ENCODE assay signal across 8 cellular contexts in genomic region chr14:29926701-29927595, GRCh38. TPM values are rescaled to one million over a fixed set of nuclear protein-coding genes. Genes with fewer than 3 reads are reported as not detected.
DNase-seq lines count a peak whose midpoint lies in the region; ATAC-seq and TF ChIP-seq lines count a peak whose summit lies in the region.

No MANE protein-coding gene starts in this region.

- H3K4me3 ChIP-seq in astrocyte of the spinal cord (ENCODE audit: low read depth, low read length) (peak overlapping the region; percentile 87), hepatocyte (peak overlapping the region; percentile 88)

- 1% methylated on average over 72 of the region's 82 CpGs for WGBS in hepatocyte (ENCODE audit: low lambda C conversion rate, missing lambda C conversion rate)

- H3K79me2 ChIP-seq in hepatocyte: peaks cover 43% of the 10 kb centered on the region

- no peaks in the 10 kb centered on the region for H3K9me3 ChIP-seq in hepatocyte (ENCODE audit: low read depth)

- no peaks in the 10 kb centered on the region for H4K20me1 ChIP-seq in hepatocyte (ENCODE audit: insufficient read depth, poor library complexity, severe bottlenecking)

- peaks cover 14% of the 10 kb centered on the region for H3K27me3 Mint-ChIP-seq in progenitor cell of endocrine pancreas

- H3K4me1 Mint-ChIP-seq in progenitor cell of endocrine pancreas (ENCODE audit: low read depth): peaks cover 28% of the 10 kb centered on the region

- no peaks in the 10 kb centered on the region for H3K9me3 Mint-ChIP-seq in progenitor cell of endocrine pancreas (ENCODE audit: low read depth)

- DNase-seq in Daoy (ENCODE audit: low read depth): peak; percentile 68
- peak; percentile 56 for DNase-seq in NCI-H1105 (lab: John Stamatoyannopoulos, UW)
- DNase-seq in astrocyte of the spinal cord (ENCODE audit: low read depth, low spot score): peak; percentile 49
- DNase-seq in hepatocyte (ENCODE audit: low spot score): peak; percentile 79
- peak; percentile 48 for DNase-seq in progenitor cell of endocrine pancreas (ENCODE audit: low spot score, unreplicated experiment)
- DNase-seq in DMS114 treated with DMSO at 0.1 percent for 48 hours (lab: John Stamatoyannopoulos, UW; ENCODE audit: unreplicated experiment): no peak

- in situ Hi-C loops in astrocyte of the spinal cord (cut with HindIII; ENCODE audit: low sequenced_read_pairs): no loop called here

- peaks cover 17% of the 10 kb centered on the region for H3K4me1 ChIP-seq in hepatocyte (ENCODE audit: insufficient read depth)

- H3K27ac ChIP-seq in hepatocyte: peak overlapping the region; percentile 63

- ATAC-seq in GM21576 (IDR thresholded peaks at IDR 0.05; ENCODE audit: unreplicated experiment) (peak; percentile 52), GM18873 (IDR thresholded peaks at IDR 0.05; ENCODE audit: low FRiP score, unreplicated experiment) (no peak)

- no peaks in the 10 kb centered on the region for H3K9me2 ChIP-seq in hepatocyte (replicated peaks; ENCODE audit: insufficient read depth)

- H3K36me3 Mint-ChIP-seq in progenitor cell of endocrine pancreas (ENCODE audit: insufficient read depth): no peaks in the 10 kb centered on the region

- peak overlapping the region; percentile 86 for H3K4me3 Mint-ChIP-seq in progenitor cell of endocrine pancreas (ENCODE audit: low read depth)

- TF ChIP-seq CTCF in astrocyte of the spinal cord (IDR thresholded peaks at IDR 0.05; ENCODE audit: low read depth, low read length): no peak
- peak; percentile 12 for TF ChIP-seq CTCF in hepatocyte (IDR thresholded peaks at IDR 0.05; ENCODE audit: poor library complexity)
- peak; percentile 54 for TF ChIP-seq CTCF in progenitor cell of endocrine pancreas (IDR thresholded peaks at IDR 0.05; ENCODE audit: unreplicated experiment)

- H3K4me2 ChIP-seq in hepatocyte: peak overlapping the region; percentile 92

- no peaks in the 10 kb centered on the region for H3K36me3 ChIP-seq in hepatocyte (replicated peaks; ENCODE audit: insufficient read depth, low read depth)

- H2AFZ ChIP-seq in hepatocyte: peak overlapping the region; percentile 88

- no peaks in the 10 kb centered on the region for H3K27me3 ChIP-seq in hepatocyte

- H3K27ac Mint-ChIP-seq in progenitor cell of endocrine pancreas: peak overlapping the region; percentile 90

RNA-seq across cellular contexts. Expression of gene PRKD1, which starts 0.7 kb away (rescaled TPM):
- total RNA-seq in Daoy (2014; rRNA removed; shearing (Covaris generic)): 2.9 and 3.3 TPM in 2 replicates
- 9.0 and 16.5 TPM in 2 replicates for total RNA-seq in hepatocyte
- 7.5 and 9.7 TPM in 2 replicates for polyA plus RNA-seq in hepatocyte
- 23.6 and 29.9 TPM in 2 replicates for total RNA-seq in progenitor cell of endocrine pancreas
